8 cellular contexts compared by ENCODE assay signal in the genomic region with DNA sequence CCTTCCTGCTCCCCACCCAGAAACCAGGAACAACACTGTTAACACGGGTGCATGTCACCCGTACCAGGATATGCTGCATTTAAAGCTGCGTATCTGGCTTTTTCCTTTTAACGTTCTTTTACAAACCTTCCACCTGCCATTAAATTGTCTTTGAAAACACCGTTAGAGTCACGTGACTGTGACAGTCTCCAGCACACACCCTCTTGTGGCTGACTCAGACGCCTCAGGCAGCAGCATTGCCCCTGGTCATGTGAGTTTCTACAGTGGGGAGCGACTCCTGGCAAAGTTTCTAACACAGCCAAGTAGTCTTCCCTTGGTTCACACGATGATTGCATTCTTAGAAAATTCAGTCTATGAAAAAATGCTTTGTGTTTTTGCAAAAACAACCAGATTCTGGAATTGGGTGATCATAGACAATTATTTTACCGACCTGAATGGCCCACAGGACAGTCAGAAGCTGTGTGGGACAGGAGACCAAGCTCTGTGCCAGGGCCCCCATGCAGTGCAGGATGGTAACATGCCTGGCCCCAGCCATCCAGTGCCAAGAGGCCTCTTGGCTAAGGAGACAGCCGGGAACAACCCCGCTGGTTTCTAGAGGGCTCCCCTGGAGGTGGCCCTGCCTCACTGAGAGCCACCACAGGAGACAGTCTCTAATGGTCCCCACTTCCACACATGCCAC.
DNase-seq lines count a peak whose midpoint lies in the region; ATAC-seq and TF ChIP-seq lines count a peak whose summit lies in the region.

No MANE protein-coding gene starts in this region.

- H3K23ac ChIP-seq in neuronal stem cell (ENCODE audit: low read depth, low read length, poor library complexity), result no peak overlapping the region

- H3K36me3 ChIP-seq in HCT116 (ENCODE audit: control insufficient read depth in 1 of 2, insufficient read depth in 2 of 2, low read length in 2 of 2), result no peaks in the 10 kb centered on the region
- H3K36me3 ChIP-seq in lower lobe of right lung, result peaks cover 17% of the 10 kb centered on the region
- peaks cover 5 to 15% of the 10 kb centered on the region in 2 donors for H3K36me3 ChIP-seq in neuronal stem cell (replicated peaks in 1 of 2; ENCODE audit: control insufficient read depth in 2 of 2, insufficient read depth in 2 of 2, low read length in 2 of 2)

- no TSS peak for BruUV-seq in HCT116 (replicated peaks; lab: Mats Ljungman, UMichigan)

- CTCF ChIA-PET in HCT116 (lab: Charles Lee), result interaction anchor here (1.3 kb wide), 1 partner anchor 11 kb away, joined by 3 read pairs; no protein-coding TSS in a partner anchor

- POLR2A ChIA-PET in HCT116 (lab: Charles Lee), result no interaction called here

- H3K27ac ChIP-seq in HCT116 (ENCODE audit: low read depth, low read length), result no peak overlapping the region
- H3K27ac ChIP-seq in lower lobe of right lung, result no peak overlapping the region
- no peak overlapping the region for H3K27ac ChIP-seq in neuronal stem cell (replicated peaks; ENCODE audit: low read length)

- H3K18ac ChIP-seq in neuronal stem cell (ENCODE audit: low read length), result no peak overlapping the region

- no peak overlapping the region for H2BK12ac ChIP-seq in neuronal stem cell (ENCODE audit: low read length)

- no peak overlapping the region for H2BK120ac ChIP-seq in neuronal stem cell (ENCODE audit: low read depth, low read length)

- H3K14ac ChIP-seq in neuronal stem cell (ENCODE audit: low read length), result no peak overlapping the region

- no peak overlapping the region for H3K4ac ChIP-seq in neuronal stem cell (ENCODE audit: low read length)

- no peaks in the 10 kb centered on the region for H3K9me3 ChIP-seq in HCT116 (ENCODE audit: control insufficient read depth in 1 of 2, insufficient read depth in 1 of 2, low read depth in 1 of 2, low read length in 2 of 2)
- no peaks in the 10 kb centered on the region for H3K9me3 ChIP-seq in lower lobe of right lung
- H3K9me3 ChIP-seq in neuronal stem cell (replicated peaks in 1 of 2; ENCODE audit: control insufficient read depth in 2 of 2, insufficient read depth in 1 of 2, low read depth in 1 of 2, low read length in 2 of 2), result no peaks in the 10 kb centered on the region

- no peaks in the 10 kb centered on the region for H4K20me1 ChIP-seq in HCT116 (ENCODE audit: insufficient read depth)

- DNase-seq in DMS 273 (lab: John Stamatoyannopoulos, UW; ENCODE audit: unreplicated experiment) (peak; percentile 75), HCT116 (ENCODE audit: low read depth, low spot score) (peak; percentile 54), RPMI8226 (peak; percentile 43), lower lobe of right lung (peak; percentile 47), neuronal stem cell (ENCODE audit: low spot score) (no peak), middle frontal gyrus (ENCODE audit: extremely low spot score, low spot score) (no peak), SKM-1 (lab: John Stamatoyannopoulos, UW; ENCODE audit: unreplicated experiment) (no peak)
- peak; percentile 13 for DNase-seq in central memory CD4-positive, alpha-beta T cell

- intact Hi-C loops in HCT116 (cut with micrococcal nuclease) (no loop called here), lower lobe of right lung (cut with DNase I) (no loop called here)

- H3K27me3 ChIP-seq in HCT116 (ENCODE audit: insufficient read depth, low read length) (no peaks in the 10 kb centered on the region), lower lobe of right lung (ENCODE audit: low read depth) (no peaks in the 10 kb centered on the region), neuronal stem cell (ENCODE audit: control insufficient read depth in 3 of 3, insufficient read depth in 3 of 3, low read depth in 1 of 3, low read length in 3 of 3) (no peaks in the 10 kb centered on the region)

- H3K4me1 ChIP-seq in HCT116 (ENCODE audit: control insufficient read depth in 1 of 2, insufficient read depth in 2 of 2, low read length in 2 of 2), result peaks cover 10 to 13% of the 10 kb centered on the region in 2 experiments
- H3K4me1 ChIP-seq in lower lobe of right lung, result no peaks in the 10 kb centered on the region
- H3K4me1 ChIP-seq in neuronal stem cell (ENCODE audit: control insufficient read depth in 2 of 2, insufficient read depth in 1 of 2, low read depth in 1 of 2, low read length in 2 of 2), result peaks cover 0 to 2% of the 10 kb centered on the region in 2 donors

- TF ChIP-seq CTCF in HCT116 (IDR thresholded peaks at IDR 0.05 in 2 of 3, conservative IDR thresholded peaks at IDR 0.05 in 1 of 3; ENCODE audit: borderline replicate concordance in 1 of 3, insufficient read depth in 1 of 3, low read depth in 2 of 3, low read length in 2 of 3) (0 out of 6 replicates have a peak, but pooled peaks of 1 of the 3 experiments have one; percentile 8), lower lobe of right lung (IDR thresholded peaks at IDR 0.05) (peak; percentile 22)

- H2BK15ac ChIP-seq in neuronal stem cell (ENCODE audit: low read length), result no peak overlapping the region

- no peak overlapping the region for H4K91ac ChIP-seq in neuronal stem cell (ENCODE audit: low read depth, low read length, poor library complexity)

- H2BK5ac ChIP-seq in neuronal stem cell (ENCODE audit: low read length), result no peak overlapping the region

- H3K4me2 ChIP-seq in HCT116 (ENCODE audit: low read length) (peak overlapping the region; percentile 64), neuronal stem cell (ENCODE audit: insufficient read depth, low read length, poor library complexity, severe bottlenecking) (no peak overlapping the region)

- WGBS in neuronal stem cell (ENCODE audit: extremely low coverage in 2 of 2, insufficient read length in 2 of 2, insufficient replicate concordance in 1 of 2), 2 donors, result no CpG with 5 or more reads among the region's 12 CpGs

- H3K4me3 ChIP-seq in HCT116 (replicated peaks in 1 of 2; ENCODE audit: low read depth in 1 of 2, low read length in 2 of 2) (0 out of 4 replicates have a peak overlapping the region, but pooled peaks of 1 of the 2 experiments have one; percentile 4), lower lobe of right lung (no peak overlapping the region), neuronal stem cell (ENCODE audit: low read length in 2 of 2) (no peak overlapping the region)

- no peaks in the 10 kb centered on the region for H3K9me2 ChIP-seq in HCT116 (ENCODE audit: insufficient read depth)

- no peak overlapping the region for H4K8ac ChIP-seq in neuronal stem cell (ENCODE audit: low read depth, low read length)

- ATAC-seq in HCT116 (peak; percentile 91), lower lobe of right lung (peak in 1 of 2 donors; percentile 58)

- no peak for TF ChIP-seq POLR2A in HCT116 (IDR thresholded peaks at IDR 0.05; ENCODE audit: borderline replicate concordance, extremely low read depth, insufficient read depth, insufficient read length)

- H2AFZ ChIP-seq in HCT116 (ENCODE audit: low read depth, low read length, poor library complexity, severe bottlenecking) (no peak overlapping the region), neuronal stem cell (ENCODE audit: low read length) (no peak overlapping the region)

- H2AK5ac ChIP-seq in neuronal stem cell (ENCODE audit: low read depth, low read length), result no peak overlapping the region

- RAD21 ChIA-PET in HCT116 (lab: Charles Lee; ENCODE audit: low non-redundant PET in 1 of 2, low total read pairs in 2 of 2, uncharacterized antibody in 2 of 2, unreplicated experiment in 2 of 2), result no interaction called here

- no peak for TF ChIP-seq RAD21 in HCT116 (IDR thresholded peaks at IDR 0.05; ENCODE audit: low read depth)

- H3K79me1 ChIP-seq in neuronal stem cell (ENCODE audit: low read depth, low read length), result no peaks in the 10 kb centered on the region

- H3K9ac ChIP-seq in HCT116 (ENCODE audit: low read length), result 0 out of 2 replicates have a peak overlapping the region, but pooled peaks have one; percentile 17
- no peak overlapping the region for H3K9ac ChIP-seq in neuronal stem cell (ENCODE audit: low read depth, low read length, poor library complexity)

- no peaks in the 10 kb centered on the region for H3K79me2 ChIP-seq in HCT116 (ENCODE audit: insufficient read depth, low read length)

TF ChIP-seq in HCT116, 20 proteins besides CTCF, POLR2A, EP300 and RAD21:
- TF ChIP-seq FOSL1 (IDR thresholded peaks at IDR 0.05; ENCODE audit: low read depth), result peak; percentile 54
- TF ChIP-seq ZNF274 (IDR thresholded peaks at IDR 0.05; ENCODE audit: low read depth, low read length), result no peak
- TF ChIP-seq SIN3A (IDR thresholded peaks at IDR 0.05; ENCODE audit: low read depth), result no peak
- TF ChIP-seq YY1 (IDR thresholded peaks at IDR 0.05; ENCODE audit: extremely low read depth, insufficient replicate concordance, low read depth, low read length), result no peak
- TF ChIP-seq ELF1 (IDR thresholded peaks at IDR 0.05; ENCODE audit: borderline replicate concordance, low read depth), result no peak
- TF ChIP-seq JUND (IDR thresholded peaks at IDR 0.05), result peak; percentile 52
- TF ChIP-seq, protein P1, sequence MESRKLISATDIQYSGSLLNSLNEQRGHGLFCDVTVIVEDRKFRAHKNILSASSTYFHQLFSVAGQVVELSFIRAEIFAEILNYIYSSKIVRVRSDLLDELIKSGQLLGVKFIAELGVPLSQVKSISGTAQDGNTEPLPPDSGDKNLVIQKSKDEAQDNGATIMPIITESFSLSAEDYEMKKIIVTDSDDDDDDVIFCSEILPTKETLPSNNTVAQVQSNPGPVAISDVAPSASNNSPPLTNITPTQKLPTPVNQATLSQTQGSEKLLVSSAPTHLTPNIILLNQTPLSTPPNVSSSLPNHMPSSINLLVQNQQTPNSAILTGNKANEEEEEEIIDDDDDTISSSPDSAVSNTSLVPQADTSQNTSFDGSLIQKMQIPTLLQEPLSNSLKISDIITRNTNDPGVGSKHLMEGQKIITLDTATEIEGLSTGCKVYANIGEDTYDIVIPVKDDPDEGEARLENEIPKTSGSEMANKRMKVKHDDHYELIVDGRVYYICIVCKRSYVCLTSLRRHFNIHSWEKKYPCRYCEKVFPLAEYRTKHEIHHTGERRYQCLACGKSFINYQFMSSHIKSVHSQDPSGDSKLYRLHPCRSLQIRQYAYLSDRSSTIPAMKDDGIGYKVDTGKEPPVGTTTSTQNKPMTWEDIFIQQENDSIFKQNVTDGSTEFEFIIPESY (IDR thresholded peaks at IDR 0.05; ENCODE audit: extremely low read depth, insufficient replicate concordance, low read length), result no peak
- no peak for TF ChIP-seq ZFX (IDR thresholded peaks at IDR 0.05)
- TF ChIP-seq, protein P2, sequence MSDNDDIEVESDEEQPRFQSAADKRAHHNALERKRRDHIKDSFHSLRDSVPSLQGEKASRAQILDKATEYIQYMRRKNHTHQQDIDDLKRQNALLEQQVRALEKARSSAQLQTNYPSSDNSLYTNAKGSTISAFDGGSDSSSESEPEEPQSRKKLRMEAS (IDR thresholded peaks at IDR 0.05), result peak; percentile 32; the same call in 1 of the 2 replicates
- TF ChIP-seq SP1 (IDR thresholded peaks at IDR 0.05; ENCODE audit: low read depth), result no peak
- TF ChIP-seq TCF7L2 (IDR thresholded peaks at IDR 0.05; ENCODE audit: borderline replicate concordance, extremely low read depth, insufficient read depth, insufficient read length), result peak; percentile 74

Comparison
In these comparisons a context has a peak if more than half of its experiments do, and no peak if none do; other contexts are left out.
1. DNase-seq: peak in DMS 273 (single experiment), HCT116 (single experiment), RPMI8226 (single experiment), central memory CD4-positive, alpha-beta T cell (single experiment) and lower lobe of right lung (single experiment); none in neuronal stem cell (single experiment), middle frontal gyrus (single experiment) and SKM-1 (single experiment).